Comparison of ENCODE assay signal across 1 cellular context in the genomic region with DNA sequence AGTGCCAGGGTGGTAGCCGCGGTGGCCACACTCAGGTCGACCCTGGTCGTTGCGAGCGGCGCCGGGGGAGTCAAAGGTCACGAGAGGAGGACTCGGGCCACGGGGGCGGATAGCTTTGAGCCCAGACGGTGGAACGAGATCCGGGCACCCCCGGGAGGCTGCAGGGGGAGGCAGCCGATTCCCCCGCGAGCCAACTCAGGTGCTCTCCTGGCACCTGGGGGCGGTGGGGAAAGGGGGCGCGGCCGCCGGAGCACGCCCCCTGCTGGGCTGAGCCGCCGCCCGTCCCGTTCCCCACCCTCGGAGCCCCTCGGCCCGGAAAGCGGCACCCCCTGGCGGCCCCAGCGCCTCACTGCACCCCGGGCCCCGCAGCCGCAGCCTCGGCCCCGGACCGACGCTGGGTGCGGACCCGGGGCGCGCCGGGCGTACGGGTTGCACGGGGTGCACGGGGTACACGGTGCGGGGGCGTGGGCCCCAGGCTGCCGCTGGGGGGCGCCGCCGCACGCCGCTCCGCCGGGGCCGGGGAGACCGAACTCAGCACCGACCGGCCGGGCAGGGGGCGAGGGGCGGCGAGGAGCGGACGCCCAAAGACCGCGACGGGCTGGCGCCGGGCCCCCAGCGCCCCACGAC.
TF ChIP-seq lines count a peak whose summit lies in the region.

No MANE protein-coding gene starts in this region.

TF ChIP-seq in WTC11, 78 proteins besides CTCF, POLR2A, EP300 and RAD21 (continued from another document and continues in another):
- TF ChIP-seq, protein P1, sequence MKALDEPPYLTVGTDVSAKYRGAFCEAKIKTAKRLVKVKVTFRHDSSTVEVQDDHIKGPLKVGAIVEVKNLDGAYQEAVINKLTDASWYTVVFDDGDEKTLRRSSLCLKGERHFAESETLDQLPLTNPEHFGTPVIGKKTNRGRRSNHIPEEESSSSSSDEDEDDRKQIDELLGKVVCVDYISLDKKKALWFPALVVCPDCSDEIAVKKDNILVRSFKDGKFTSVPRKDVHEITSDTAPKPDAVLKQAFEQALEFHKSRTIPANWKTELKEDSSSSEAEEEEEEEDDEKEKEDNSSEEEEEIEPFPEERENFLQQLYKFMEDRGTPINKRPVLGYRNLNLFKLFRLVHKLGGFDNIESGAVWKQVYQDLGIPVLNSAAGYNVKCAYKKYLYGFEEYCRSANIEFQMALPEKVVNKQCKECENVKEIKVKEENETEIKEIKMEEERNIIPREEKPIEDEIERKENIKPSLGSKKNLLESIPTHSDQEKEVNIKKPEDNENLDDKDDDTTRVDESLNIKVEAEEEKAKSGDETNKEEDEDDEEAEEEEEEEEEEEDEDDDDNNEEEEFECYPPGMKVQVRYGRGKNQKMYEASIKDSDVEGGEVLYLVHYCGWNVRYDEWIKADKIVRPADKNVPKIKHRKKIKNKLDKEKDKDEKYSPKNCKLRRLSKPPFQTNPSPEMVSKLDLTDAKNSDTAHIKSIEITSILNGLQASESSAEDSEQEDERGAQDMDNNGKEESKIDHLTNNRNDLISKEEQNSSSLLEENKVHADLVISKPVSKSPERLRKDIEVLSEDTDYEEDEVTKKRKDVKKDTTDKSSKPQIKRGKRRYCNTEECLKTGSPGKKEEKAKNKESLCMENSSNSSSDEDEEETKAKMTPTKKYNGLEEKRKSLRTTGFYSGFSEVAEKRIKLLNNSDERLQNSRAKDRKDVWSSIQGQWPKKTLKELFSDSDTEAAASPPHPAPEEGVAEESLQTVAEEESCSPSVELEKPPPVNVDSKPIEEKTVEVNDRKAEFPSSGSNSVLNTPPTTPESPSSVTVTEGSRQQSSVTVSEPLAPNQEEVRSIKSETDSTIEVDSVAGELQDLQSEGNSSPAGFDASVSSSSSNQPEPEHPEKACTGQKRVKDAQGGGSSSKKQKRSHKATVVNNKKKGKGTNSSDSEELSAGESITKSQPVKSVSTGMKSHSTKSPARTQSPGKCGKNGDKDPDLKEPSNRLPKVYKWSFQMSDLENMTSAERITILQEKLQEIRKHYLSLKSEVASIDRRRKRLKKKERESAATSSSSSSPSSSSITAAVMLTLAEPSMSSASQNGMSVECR (CRISPR knock-in tag; IDR thresholded peaks at IDR 0.05; ENCODE audit: borderline replicate concordance) = no peak
- TF ChIP-seq FOXP1 (CRISPR knock-in tag; IDR thresholded peaks at IDR 0.05; ENCODE audit: borderline replicate concordance) (peak; percentile 64; the same call in 1 of the 2 replicates), ETV6 (CRISPR knock-in tag; IDR thresholded peaks at IDR 0.05) (peak; percentile 28; the same call in 1 of the 2 replicates), GABPB1 (CRISPR knock-in tag; IDR thresholded peaks at IDR 0.05) (no peak), ZNF219 (CRISPR knock-in tag; IDR thresholded peaks at IDR 0.05; ENCODE audit: borderline replicate concordance) (0 out of 2 replicates have a peak, but pooled peaks have one; percentile 34), SP1 (CRISPR knock-in tag; conservative IDR thresholded peaks at IDR 0.05) (peak; percentile 83), NFYB (CRISPR knock-in tag; conservative IDR thresholded peaks at IDR 0.05; ENCODE audit: low read depth) (no peak), GTF2I (CRISPR knock-in tag; conservative IDR thresholded peaks at IDR 0.05) (no peak), TP53 (CRISPR knock-in tag; IDR thresholded peaks at IDR 0.05) (0 out of 2 replicates have a peak, but pooled peaks have one; percentile 41), TEAD1 (CRISPR knock-in tag; IDR thresholded peaks at IDR 0.05) (no peak; the same call in 1 of the 2 replicates), IRF2 (CRISPR knock-in tag; IDR thresholded peaks at IDR 0.05; ENCODE audit: borderline replicate concordance, low read depth) (no peak), JUN (CRISPR knock-in tag; IDR thresholded peaks at IDR 0.05) (no peak), CREB1 (CRISPR knock-in tag; IDR thresholded peaks at IDR 0.05) (no peak), ZNF232 (CRISPR knock-in tag; IDR thresholded peaks at IDR 0.05) (no peak), RELA (CRISPR knock-in tag; IDR thresholded peaks at IDR 0.05; ENCODE audit: borderline replicate concordance) (peak; percentile 14; the same call in 1 of the 2 replicates), GRHL2 (CRISPR knock-in tag; IDR thresholded peaks at IDR 0.05; ENCODE audit: insufficient replicate concordance, severe bottlenecking) (no peak), ESRRA (CRISPR knock-in tag; IDR thresholded peaks at IDR 0.05; ENCODE audit: borderline replicate concordance) (0 out of 2 replicates have a peak, but pooled peaks have one; percentile 32), ZNF138 (CRISPR knock-in tag; conservative IDR thresholded peaks at IDR 0.05) (no peak), ZNF416 (CRISPR knock-in tag; IDR thresholded peaks at IDR 0.05) (no peak), JAZF1 (CRISPR knock-in tag; IDR thresholded peaks at IDR 0.05) (no peak), KAT7 (CRISPR knock-in tag; IDR thresholded peaks at IDR 0.05; ENCODE audit: borderline replicate concordance) (peak; percentile 26; the same call in 1 of the 2 replicates), ATF1 (CRISPR knock-in tag; IDR thresholded peaks at IDR 0.05) (no peak), CREM (CRISPR knock-in tag; IDR thresholded peaks at IDR 0.05) (peak; percentile 47; the same call in 1 of the 2 replicates), HMGA2 (CRISPR knock-in tag; IDR thresholded peaks at IDR 0.05) (no peak), TEAD4 (CRISPR knock-in tag; IDR thresholded peaks at IDR 0.05) (no peak)
- TF ChIP-seq, protein P2, sequence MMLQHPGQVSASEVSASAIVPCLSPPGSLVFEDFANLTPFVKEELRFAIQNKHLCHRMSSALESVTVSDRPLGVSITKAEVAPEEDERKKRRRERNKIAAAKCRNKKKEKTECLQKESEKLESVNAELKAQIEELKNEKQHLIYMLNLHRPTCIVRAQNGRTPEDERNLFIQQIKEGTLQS (CRISPR knock-in tag; conservative IDR thresholded peaks at IDR 0.05) = no peak
- TF ChIP-seq, protein P3, sequence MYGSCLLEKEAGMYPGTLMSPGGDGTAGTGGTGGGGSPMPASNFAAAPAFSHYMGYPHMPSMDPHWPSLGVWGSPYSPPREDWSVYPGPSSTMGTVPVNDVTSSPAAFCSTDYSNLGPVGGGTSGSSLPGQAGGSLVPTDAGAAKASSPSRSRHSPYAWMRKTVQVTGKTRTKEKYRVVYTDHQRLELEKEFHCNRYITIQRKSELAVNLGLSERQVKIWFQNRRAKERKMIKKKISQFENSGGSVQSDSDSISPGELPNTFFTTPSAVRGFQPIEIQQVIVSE (CRISPR knock-in tag; IDR thresholded peaks at IDR 0.05; ENCODE audit: borderline replicate concordance) = no peak
- TF ChIP-seq, protein P4, sequence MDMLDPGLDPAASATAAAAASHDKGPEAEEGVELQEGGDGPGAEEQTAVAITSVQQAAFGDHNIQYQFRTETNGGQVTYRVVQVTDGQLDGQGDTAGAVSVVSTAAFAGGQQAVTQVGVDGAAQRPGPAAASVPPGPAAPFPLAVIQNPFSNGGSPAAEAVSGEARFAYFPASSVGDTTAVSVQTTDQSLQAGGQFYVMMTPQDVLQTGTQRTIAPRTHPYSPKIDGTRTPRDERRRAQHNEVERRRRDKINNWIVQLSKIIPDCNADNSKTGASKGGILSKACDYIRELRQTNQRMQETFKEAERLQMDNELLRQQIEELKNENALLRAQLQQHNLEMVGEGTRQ (CRISPR knock-in tag; IDR thresholded peaks at IDR 0.05) = 0 out of 2 replicates have a peak, but pooled peaks have one; percentile 18
- TF ChIP-seq, protein P5, sequence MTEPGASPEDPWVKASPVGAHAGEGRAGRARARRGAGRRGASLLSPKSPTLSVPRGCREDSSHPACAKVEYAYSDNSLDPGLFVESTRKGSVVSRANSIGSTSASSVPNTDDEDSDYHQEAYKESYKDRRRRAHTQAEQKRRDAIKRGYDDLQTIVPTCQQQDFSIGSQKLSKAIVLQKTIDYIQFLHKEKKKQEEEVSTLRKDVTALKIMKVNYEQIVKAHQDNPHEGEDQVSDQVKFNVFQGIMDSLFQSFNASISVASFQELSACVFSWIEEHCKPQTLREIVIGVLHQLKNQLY (CRISPR knock-in tag; IDR thresholded peaks at IDR 0.05) = no peak
- TF ChIP-seq, protein P6, sequence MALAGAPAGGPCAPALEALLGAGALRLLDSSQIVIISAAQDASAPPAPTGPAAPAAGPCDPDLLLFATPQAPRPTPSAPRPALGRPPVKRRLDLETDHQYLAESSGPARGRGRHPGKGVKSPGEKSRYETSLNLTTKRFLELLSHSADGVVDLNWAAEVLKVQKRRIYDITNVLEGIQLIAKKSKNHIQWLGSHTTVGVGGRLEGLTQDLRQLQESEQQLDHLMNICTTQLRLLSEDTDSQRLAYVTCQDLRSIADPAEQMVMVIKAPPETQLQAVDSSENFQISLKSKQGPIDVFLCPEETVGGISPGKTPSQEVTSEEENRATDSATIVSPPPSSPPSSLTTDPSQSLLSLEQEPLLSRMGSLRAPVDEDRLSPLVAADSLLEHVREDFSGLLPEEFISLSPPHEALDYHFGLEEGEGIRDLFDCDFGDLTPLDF (CRISPR knock-in tag; IDR thresholded peaks at IDR 0.05) = no peak
- TF ChIP-seq, protein P7, sequence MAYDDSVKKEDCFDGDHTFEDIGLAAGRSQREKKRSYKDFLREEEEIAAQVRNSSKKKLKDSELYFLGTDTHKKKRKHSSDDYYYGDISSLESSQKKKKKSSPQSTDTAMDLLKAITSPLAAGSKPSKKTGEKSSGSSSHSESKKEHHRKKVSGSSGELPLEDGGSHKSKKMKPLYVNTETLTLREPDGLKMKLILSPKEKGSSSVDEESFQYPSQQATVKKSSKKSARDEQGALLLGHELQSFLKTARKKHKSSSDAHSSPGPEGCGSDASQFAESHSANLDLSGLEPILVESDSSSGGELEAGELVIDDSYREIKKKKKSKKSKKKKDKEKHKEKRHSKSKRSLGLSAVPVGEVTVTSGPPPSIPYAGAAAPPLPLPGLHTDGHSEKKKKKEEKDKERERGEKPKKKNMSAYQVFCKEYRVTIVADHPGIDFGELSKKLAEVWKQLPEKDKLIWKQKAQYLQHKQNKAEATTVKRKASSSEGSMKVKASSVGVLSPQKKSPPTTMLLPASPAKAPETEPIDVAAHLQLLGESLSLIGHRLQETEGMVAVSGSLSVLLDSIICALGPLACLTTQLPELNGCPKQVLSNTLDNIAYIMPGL (CRISPR knock-in tag; IDR thresholded peaks at IDR 0.05) = peak; percentile 66; the same call in 1 of the 2 replicates
- TF ChIP-seq, protein P8, sequence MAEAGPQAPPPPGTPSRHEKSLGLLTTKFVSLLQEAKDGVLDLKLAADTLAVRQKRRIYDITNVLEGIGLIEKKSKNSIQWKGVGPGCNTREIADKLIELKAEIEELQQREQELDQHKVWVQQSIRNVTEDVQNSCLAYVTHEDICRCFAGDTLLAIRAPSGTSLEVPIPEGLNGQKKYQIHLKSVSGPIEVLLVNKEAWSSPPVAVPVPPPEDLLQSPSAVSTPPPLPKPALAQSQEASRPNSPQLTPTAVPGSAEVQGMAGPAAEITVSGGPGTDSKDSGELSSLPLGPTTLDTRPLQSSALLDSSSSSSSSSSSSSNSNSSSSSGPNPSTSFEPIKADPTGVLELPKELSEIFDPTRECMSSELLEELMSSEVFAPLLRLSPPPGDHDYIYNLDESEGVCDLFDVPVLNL (CRISPR knock-in tag; IDR thresholded peaks at IDR 0.05; ENCODE audit: borderline replicate concordance, low read depth) = no peak
- TF ChIP-seq, protein P9, sequence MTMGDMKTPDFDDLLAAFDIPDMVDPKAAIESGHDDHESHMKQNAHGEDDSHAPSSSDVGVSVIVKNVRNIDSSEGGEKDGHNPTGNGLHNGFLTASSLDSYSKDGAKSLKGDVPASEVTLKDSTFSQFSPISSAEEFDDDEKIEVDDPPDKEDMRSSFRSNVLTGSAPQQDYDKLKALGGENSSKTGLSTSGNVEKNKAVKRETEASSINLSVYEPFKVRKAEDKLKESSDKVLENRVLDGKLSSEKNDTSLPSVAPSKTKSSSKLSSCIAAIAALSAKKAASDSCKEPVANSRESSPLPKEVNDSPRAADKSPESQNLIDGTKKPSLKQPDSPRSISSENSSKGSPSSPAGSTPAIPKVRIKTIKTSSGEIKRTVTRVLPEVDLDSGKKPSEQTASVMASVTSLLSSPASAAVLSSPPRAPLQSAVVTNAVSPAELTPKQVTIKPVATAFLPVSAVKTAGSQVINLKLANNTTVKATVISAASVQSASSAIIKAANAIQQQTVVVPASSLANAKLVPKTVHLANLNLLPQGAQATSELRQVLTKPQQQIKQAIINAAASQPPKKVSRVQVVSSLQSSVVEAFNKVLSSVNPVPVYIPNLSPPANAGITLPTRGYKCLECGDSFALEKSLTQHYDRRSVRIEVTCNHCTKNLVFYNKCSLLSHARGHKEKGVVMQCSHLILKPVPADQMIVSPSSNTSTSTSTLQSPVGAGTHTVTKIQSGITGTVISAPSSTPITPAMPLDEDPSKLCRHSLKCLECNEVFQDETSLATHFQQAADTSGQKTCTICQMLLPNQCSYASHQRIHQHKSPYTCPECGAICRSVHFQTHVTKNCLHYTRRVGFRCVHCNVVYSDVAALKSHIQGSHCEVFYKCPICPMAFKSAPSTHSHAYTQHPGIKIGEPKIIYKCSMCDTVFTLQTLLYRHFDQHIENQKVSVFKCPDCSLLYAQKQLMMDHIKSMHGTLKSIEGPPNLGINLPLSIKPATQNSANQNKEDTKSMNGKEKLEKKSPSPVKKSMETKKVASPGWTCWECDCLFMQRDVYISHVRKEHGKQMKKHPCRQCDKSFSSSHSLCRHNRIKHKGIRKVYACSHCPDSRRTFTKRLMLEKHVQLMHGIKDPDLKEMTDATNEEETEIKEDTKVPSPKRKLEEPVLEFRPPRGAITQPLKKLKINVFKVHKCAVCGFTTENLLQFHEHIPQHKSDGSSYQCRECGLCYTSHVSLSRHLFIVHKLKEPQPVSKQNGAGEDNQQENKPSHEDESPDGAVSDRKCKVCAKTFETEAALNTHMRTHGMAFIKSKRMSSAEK (CRISPR knock-in tag; IDR thresholded peaks at IDR 0.05; ENCODE audit: borderline replicate concordance) = no peak
- TF ChIP-seq, protein P10, sequence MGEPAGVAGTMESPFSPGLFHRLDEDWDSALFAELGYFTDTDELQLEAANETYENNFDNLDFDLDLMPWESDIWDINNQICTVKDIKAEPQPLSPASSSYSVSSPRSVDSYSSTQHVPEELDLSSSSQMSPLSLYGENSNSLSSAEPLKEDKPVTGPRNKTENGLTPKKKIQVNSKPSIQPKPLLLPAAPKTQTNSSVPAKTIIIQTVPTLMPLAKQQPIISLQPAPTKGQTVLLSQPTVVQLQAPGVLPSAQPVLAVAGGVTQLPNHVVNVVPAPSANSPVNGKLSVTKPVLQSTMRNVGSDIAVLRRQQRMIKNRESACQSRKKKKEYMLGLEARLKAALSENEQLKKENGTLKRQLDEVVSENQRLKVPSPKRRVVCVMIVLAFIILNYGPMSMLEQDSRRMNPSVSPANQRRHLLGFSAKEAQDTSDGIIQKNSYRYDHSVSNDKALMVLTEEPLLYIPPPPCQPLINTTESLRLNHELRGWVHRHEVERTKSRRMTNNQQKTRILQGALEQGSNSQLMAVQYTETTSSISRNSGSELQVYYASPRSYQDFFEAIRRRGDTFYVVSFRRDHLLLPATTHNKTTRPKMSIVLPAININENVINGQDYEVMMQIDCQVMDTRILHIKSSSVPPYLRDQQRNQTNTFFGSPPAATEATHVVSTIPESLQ (CRISPR knock-in tag; IDR thresholded peaks at IDR 0.05) = no peak
- TF ChIP-seq, protein P11, sequence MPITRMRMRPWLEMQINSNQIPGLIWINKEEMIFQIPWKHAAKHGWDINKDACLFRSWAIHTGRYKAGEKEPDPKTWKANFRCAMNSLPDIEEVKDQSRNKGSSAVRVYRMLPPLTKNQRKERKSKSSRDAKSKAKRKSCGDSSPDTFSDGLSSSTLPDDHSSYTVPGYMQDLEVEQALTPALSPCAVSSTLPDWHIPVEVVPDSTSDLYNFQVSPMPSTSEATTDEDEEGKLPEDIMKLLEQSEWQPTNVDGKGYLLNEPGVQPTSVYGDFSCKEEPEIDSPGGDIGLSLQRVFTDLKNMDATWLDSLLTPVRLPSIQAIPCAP (CRISPR knock-in tag; IDR thresholded peaks at IDR 0.05) = no peak
